ENCODE assay signal across 14 cellular contexts in genomic region chr16:84821728-84822676, GRCh38. TPM values are rescaled to one million over a fixed set of nuclear protein-coding genes. Genes with fewer than 3 reads are reported as not detected.
DNase-seq lines count a peak whose midpoint lies in the region; ATAC-seq and TF ChIP-seq lines count a peak whose summit lies in the region.
"Had no signal": no experiment of that assay in that cellular context is flagged by ENCODE, and none has a peak within 500 bp of the region (broad histone marks: within the 10 kb centered on the region; RNA-seq: fewer than 3 reads in every experiment).

No MANE protein-coding gene starts in this region.

- no peaks in the 10 kb centered on the region for H3F3A ChIP-seq in PC-3 (ENCODE audit: low read length, unreplicated experiment)

- H2AFZ ChIP-seq in PC-3 (ENCODE audit: low read length): no peak overlapping the region
- H2AFZ ChIP-seq in mesenchymal stem cell (ENCODE audit: low read depth, low read length): no peak overlapping the region

- H4K91ac ChIP-seq in mesenchymal stem cell (ENCODE audit: low read length): no peak overlapping the region

- no peaks in the 10 kb centered on the region for H3K27me3 ChIP-seq in PC-3 (ENCODE audit: low read length)
- H3K27me3 ChIP-seq in mesenchymal stem cell (ENCODE audit: control insufficient read depth in 1 of 2, insufficient read depth in 1 of 2, low read length in 2 of 2): peaks cover 3% of the 10 kb centered on the region in 2 experiments
- H3K27me3 ChIP-seq in suprapubic skin: no peaks in the 10 kb centered on the region
- H3K27me3 ChIP-seq: SJSA1 had no signal

- H4K20me1 ChIP-seq in PC-3 (ENCODE audit: low read length): no peaks in the 10 kb centered on the region

- no peak overlapping the region for H3K9ac ChIP-seq in PC-3 (ENCODE audit: low read length)
- H3K9ac ChIP-seq in mesenchymal stem cell (ENCODE audit: low read length): peak overlapping the region; percentile 39

- peaks cover 14% of the 10 kb centered on the region for H3K4me1 ChIP-seq in PC-3 (ENCODE audit: insufficient read depth, low read length)
- H3K4me1 ChIP-seq in mesenchymal stem cell (ENCODE audit: control insufficient read depth, insufficient read depth, low read depth, low read length): peaks cover 13% of the 10 kb centered on the region
- H3K4me1 ChIP-seq in suprapubic skin: peaks cover 46% of the 10 kb centered on the region

- peak overlapping the region; percentile 50 for H2BK120ac ChIP-seq in mesenchymal stem cell (ENCODE audit: low read depth, low read length)

- intact Hi-C loops in PC-3 (cut with micrococcal nuclease): no loop called here

- H2BK15ac ChIP-seq in mesenchymal stem cell (ENCODE audit: low read depth, poor library complexity, severe bottlenecking): peak overlapping the region; percentile 79

- H2AK5ac ChIP-seq in mesenchymal stem cell (ENCODE audit: low read length, severe bottlenecking): no peak overlapping the region

- H3K4me2 ChIP-seq in PC-3 (ENCODE audit: low read length) (no peak overlapping the region), mesenchymal stem cell (ENCODE audit: low read length, poor library complexity, severe bottlenecking) (no peak overlapping the region)

- 0 out of 2 replicates have a peak, but pooled peaks have one; percentile 6 for ATAC-seq in PC-3
- peak; percentile 47 for ATAC-seq in esophagus mucosa
- no peak for ATAC-seq in GM21423 (IDR thresholded peaks at IDR 0.05; ENCODE audit: unreplicated experiment)
- ATAC-seq: activated T-cell treated with anti-CD3 and anti-CD28 coated beads, Interleukin-2, amount 50 U/mL, for 4 hours had no signal

- peak overlapping the region in 1 of 2 experiments; percentile 18 for H3K14ac ChIP-seq in mesenchymal stem cell (ENCODE audit: low read length in 2 of 2)

- no peaks in the 10 kb centered on the region for H3K9me2 ChIP-seq in PC-3 (replicated peaks; ENCODE audit: low read length)

- peak overlapping the region in 1 of 2 experiments; percentile 38 for H3K4ac ChIP-seq in mesenchymal stem cell (ENCODE audit: low read depth in 1 of 2, low read length in 2 of 2)

- BruUV-seq in PC-3 (replicated peaks; lab: Mats Ljungman, UMichigan): no TSS peak

- peak; percentile 6 for DNase-seq in PC-3
- DNase-seq in mesenchymal stem cell: peak; percentile 63
- DNase-seq in suprapubic skin (ENCODE audit: low spot score in 2 of 2): no peak
- DNase-seq in DMS114 treated with DMSO at 0.1 percent for 48 hours (lab: John Stamatoyannopoulos, UW; ENCODE audit: unreplicated experiment): no peak
- DNase-seq in COLO829 (ENCODE audit: low spot score): no peak
- DNase-seq in NCI-H2227 treated with DMSO at 0.1 percent for 48 hours (lab: John Stamatoyannopoulos, UW): no peak
- DNase-seq: activated B cell treated with CpG ODN at 0.5 μM for 24 hours; activated T-cell treated with anti-CD3 and anti-CD28 coated beads, Interleukin-2, amount 50 U/mL, for 4 hours; CD4-positive, alpha-beta T cell; erythroblast; NCI-H526 had no signal

- CTCF ChIA-PET in PC-3 (lab: Charles Lee): no interaction called here

- peak in 1 of 2 donors; percentile 38 for TF ChIP-seq POLR2A in suprapubic skin (IDR thresholded peaks at IDR 0.05)

- no peaks in the 10 kb centered on the region for H3K79me2 ChIP-seq in PC-3 (ENCODE audit: low read length)

- WGBS in mesenchymal stem cell: 43% methylated on average over 11 of the region's 12 CpGs
- WGBS in suprapubic skin: 49% methylated on average over 12 of the region's 12 CpGs

- H3K36me3 ChIP-seq in PC-3 (ENCODE audit: low read depth, low read length) (no peaks in the 10 kb centered on the region), mesenchymal stem cell (ENCODE audit: control insufficient read depth in 1 of 2, insufficient read depth in 2 of 2, low read depth in 1 of 2, low read length in 2 of 2) (no peaks in the 10 kb centered on the region), suprapubic skin (no peaks in the 10 kb centered on the region)
- H3K36me3 ChIP-seq: SJSA1 had no signal

- no peak overlapping the region for H2BK12ac ChIP-seq in mesenchymal stem cell (ENCODE audit: low read length in 2 of 2)

- H3K79me1 ChIP-seq in mesenchymal stem cell (replicated peaks; ENCODE audit: low read length, poor library complexity, severe bottlenecking): no peaks in the 10 kb centered on the region

- TF ChIP-seq CTCF in PC-3 (conservative IDR thresholded peaks at IDR 0.05; ENCODE audit: low read depth, low read length) (no peak), suprapubic skin (IDR thresholded peaks at IDR 0.05) (no peak)

- H3K23ac ChIP-seq in mesenchymal stem cell (ENCODE audit: low read length in 2 of 2): no peak overlapping the region

- H3K27ac ChIP-seq in PC-3 (ENCODE audit: low read length) (no peak overlapping the region), mesenchymal stem cell (ENCODE audit: low read length, poor library complexity, severe bottlenecking) (no peak overlapping the region), suprapubic skin (peak overlapping the region; percentile 78)
- H3K27ac ChIP-seq: SJSA1 had no signal

- POLR2A ChIA-PET in PC-3 (lab: Charles Lee; ENCODE audit: unreplicated experiment): no interaction called here

- H3K4me3 ChIP-seq in PC-3 (ENCODE audit: low read length): no peak overlapping the region
- H3K4me3 ChIP-seq in mesenchymal stem cell (ENCODE audit: insufficient read depth in 1 of 2, low read depth in 1 of 2, low read length in 2 of 2): no peak overlapping the region
- H3K4me3 ChIP-seq in suprapubic skin: peak overlapping the region; percentile 57
- H3K4me3 ChIP-seq: SJSA1 had no signal

- H2BK5ac ChIP-seq in mesenchymal stem cell (ENCODE audit: low read depth, low read length, poor library complexity, severe bottlenecking): no peak overlapping the region

- no peak for TF ChIP-seq EP300 in suprapubic skin (IDR thresholded peaks at IDR 0.05)

- peak overlapping the region; percentile 38 for H4K8ac ChIP-seq in mesenchymal stem cell (ENCODE audit: low read length)

- H3K18ac ChIP-seq in mesenchymal stem cell (ENCODE audit: low read depth in 1 of 2, low read length in 2 of 2): peak overlapping the region; percentile 34 to 61

- H3K9me3 ChIP-seq in PC-3 (ENCODE audit: low read length) (no peaks in the 10 kb centered on the region), mesenchymal stem cell (ENCODE audit: control insufficient read depth, low read length) (no peaks in the 10 kb centered on the region), suprapubic skin (no peaks in the 10 kb centered on the region)
- H3K9me3 ChIP-seq: SJSA1 had no signal

RNA-seq across cellular contexts. Expression of gene CRISPLD2, which starts 2.2 kb away (rescaled TPM):
- total RNA-seq in PC-3 (2014; rRNA removed) (2.8 and 3.2 TPM in 2 replicates), esophagus mucosa (6.5 TPM), suprapubic skin (100 to 1,000 TPM in 1 of 4 donors, 10 to 100 TPM in 3; 54.9 to 109 (median 63.4) TPM)
- 92.2 TPM for polyA plus RNA-seq in mesenchymal stem cell (2013, experiment 1 of 2)
- polyA plus RNA-seq in mesenchymal stem cell (2013, experiment 2 of 2): 91.8 TPM
- total RNA-seq: activated B cell treated with CpG ODN at 0.5 μM for 24 hours had no signal

Comparison
In these comparisons a context has a peak if more than half of its experiments do, and no peak if none do; other contexts are left out.
1. DNase-seq: peak in PC-3 (single experiment) and mesenchymal stem cell (single experiment); none in suprapubic skin (0 of 2), DMS114 treated with DMSO at 0.1 percent for 48 hours (single experiment), COLO829 (single experiment) and NCI-H2227 treated with DMSO at 0.1 percent for 48 hours (single experiment).